8 cellular contexts compared by ENCODE assay signal in the genomic region with DNA sequence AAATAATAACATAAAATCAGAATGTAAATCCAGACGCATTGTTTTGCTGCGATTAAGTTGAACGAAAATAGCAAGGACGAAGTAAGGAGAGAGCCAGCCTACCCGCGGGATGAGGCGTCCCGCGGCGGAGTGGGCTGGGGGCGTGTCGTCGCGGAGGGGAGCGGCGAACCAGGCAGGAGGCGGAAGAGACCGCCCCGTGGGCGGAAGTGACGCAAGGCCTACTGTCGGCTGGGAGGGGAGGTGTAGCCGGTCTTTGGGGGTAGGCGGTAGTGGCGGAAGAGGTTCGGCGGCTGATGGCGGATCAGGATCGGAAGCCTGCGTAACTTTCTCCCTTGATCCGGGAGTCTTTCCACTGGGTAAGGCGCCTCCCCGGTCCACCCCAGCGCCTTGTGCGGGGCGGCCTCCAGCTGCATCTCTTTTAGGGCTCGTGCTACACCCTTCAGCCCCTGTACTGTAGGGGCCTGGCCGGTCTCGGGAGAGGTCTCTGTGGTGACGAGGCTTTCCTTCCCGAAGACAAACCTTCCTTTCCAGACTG. TPM values are rescaled to one million over a fixed set of nuclear protein-coding genes. Genes with fewer than 3 reads are reported as not detected.
DNase-seq lines count a peak whose midpoint lies in the region; ATAC-seq, FAIRE-seq and TF ChIP-seq lines count a peak whose summit lies in the region.

TSS of gene TAX1BP1 (plus strand) at position 249 of the 535 bp plus-strand sequence. CDS start 8,363 bp downstream, outside the sequence.

- intact Hi-C loops in breast epithelium (cut with DNase I; ENCODE audit: low total_unique reads) = no loop called here

- H3K9me3 ChIP-seq in breast epithelium = no peaks in the 10 kb centered on the region
- H3K9me3 ChIP-seq in iPS-20b (ENCODE audit: insufficient read depth, low read depth, low read length) = no peaks in the 10 kb centered on the region
- no peaks in the 10 kb centered on the region for H3K9me3 ChIP-seq in small intestine (ENCODE audit: control insufficient read depth, low read depth)

- H3K4me3 ChIP-seq in ACC112 (ENCODE audit: low read depth, low read length) = peak within 1 kb of the TSS; percentile 100
- H3K4me3 ChIP-seq in breast epithelium = peak within 1 kb of the TSS; percentile 95 to 98 (median 97)
- H3K4me3 ChIP-seq in iPS-20b (ENCODE audit: low read length) = peak within 1 kb of the TSS; percentile 90
- peak within 1 kb of the TSS; percentile 90 to 92 for H3K4me3 ChIP-seq in small intestine (ENCODE audit: low read depth in 1 of 2, low read length in 2 of 2)

- TF ChIP-seq CTCF in VCaP (conservative IDR thresholded peaks at IDR 0.05) (no peak), breast epithelium (IDR thresholded peaks at IDR 0.05) (peak in 1 of 3 donors; percentile 18)

- DNase-seq in NCI-H2196 treated with DMSO at 0.1 percent for 48 hours (lab: John Stamatoyannopoulos, UW; ENCODE audit: unreplicated experiment) = peak; percentile 88
- peak; percentile 93 to 94 for DNase-seq in breast epithelium (ENCODE audit: low spot score in 2 of 2)
- DNase-seq in small intestine = peak; percentile 96

- peaks cover 29% of the 10 kb centered on the region for H3K79me2 ChIP-seq in ACC112 (ENCODE audit: control insufficient read depth, insufficient read depth, low read length, unreplicated experiment)

- peaks cover 15% of the 10 kb centered on the region for H3K4me1 ChIP-seq in ACC112 (ENCODE audit: control insufficient read depth, insufficient read depth, low read length, unreplicated experiment)
- peaks cover 0 to 4% of the 10 kb centered on the region in 2 donors for H3K4me1 ChIP-seq in breast epithelium
- peaks cover 8% of the 10 kb centered on the region; the same call in 1 of the 2 replicates for H3K4me1 ChIP-seq in iPS-20b (ENCODE audit: insufficient read depth, low read length)
- H3K4me1 ChIP-seq in small intestine (ENCODE audit: control insufficient read depth in 2 of 2, insufficient read depth in 1 of 2, low read depth in 1 of 2, low read length in 1 of 2) = peaks cover 0 to 2% of the 10 kb centered on the region in 2 donors

- peak within 1 kb of the TSS; percentile 95 for H3K9ac ChIP-seq in iPS-20b (ENCODE audit: low read depth, low read length)

- peak; percentile 98 for TF ChIP-seq POLR2A in breast epithelium (IDR thresholded peaks at IDR 0.05)

- no peaks in the 10 kb centered on the region for H3K36me3 ChIP-seq in ACC112 (ENCODE audit: insufficient read depth, low read length)
- no peaks in the 10 kb centered on the region for H3K36me3 ChIP-seq in breast epithelium
- no peaks in the 10 kb centered on the region for H3K36me3 ChIP-seq in iPS-20b (ENCODE audit: insufficient read depth, low read depth, low read length)
- H3K36me3 ChIP-seq in small intestine (ENCODE audit: control insufficient read depth in 2 of 2, insufficient read depth in 2 of 2, low read length in 2 of 2) = no peaks in the 10 kb centered on the region

- WGBS in small intestine, 3 donors = 0 to 1% (median 0%) methylated on average over 37 to 41 of the region's 41 CpGs

- peak; percentile 82 for ATAC-seq in GM18870 (IDR thresholded peaks at IDR 0.05; ENCODE audit: unreplicated experiment)
- peak; percentile 93 for ATAC-seq in HG03135 (IDR thresholded peaks at IDR 0.05; ENCODE audit: unreplicated experiment)

- FAIRE-seq in small intestine (lab: Jason Lieb, UNC) = no peak

- H3K27ac ChIP-seq in ACC112 (ENCODE audit: low read depth, low read length) = peak within 1 kb of the TSS; percentile 86
- H3K27ac ChIP-seq in VCaP = peak within 1 kb of the TSS; percentile 85
- peak within 1 kb of the TSS; percentile 99 to 100 for H3K27ac ChIP-seq in breast epithelium
- H3K27ac ChIP-seq in iPS-20b (ENCODE audit: low read length) = peak within 1 kb of the TSS; percentile 86
- H3K27ac ChIP-seq in small intestine (ENCODE audit: low read depth in 1 of 2, low read length in 1 of 2) = peak within 1 kb of the TSS; percentile 98 to 100

- H2AFZ ChIP-seq in ACC112 (ENCODE audit: low read length, unreplicated experiment) = peak within 1 kb of the TSS; percentile 85

- H3K27me3 ChIP-seq in ACC112 (ENCODE audit: insufficient read depth, low read length) (no peaks in the 10 kb centered on the region), breast epithelium (no peaks in the 10 kb centered on the region), iPS-20b (ENCODE audit: insufficient read depth, low read length) (no peaks in the 10 kb centered on the region), small intestine (ENCODE audit: control insufficient read depth in 2 of 2, insufficient read depth in 2 of 2, low read length in 2 of 2) (no peaks in the 10 kb centered on the region)

RNA-seq across cellular contexts. Expression of gene TAX1BP1, which starts in this region (rescaled TPM):
- total RNA-seq in breast epithelium = 100 to 1,000 TPM; 105 to 156 (median 110) TPM
- polyA plus RNA-seq in small intestine = 10 to 100 TPM; 60.8 to 82.3 (median 80.2) TPM

Comparison
In these comparisons a context has a peak if more than half of its experiments do, and no peak if none do; other contexts are left out.
1. Peak in every context shown above with its lines: DNase-seq, ATAC-seq, H3K4me3 ChIP-seq and H3K27ac ChIP-seq.